8 cellular contexts compared by ENCODE assay signal in genomic region chr6:137917518-137917917, GRCh38.
"Had no signal": no experiment of that assay in that cellular context is flagged by ENCODE, and none has a peak within 500 bp of the region (broad histone marks: within the 10 kb centered on the region; RNA-seq: fewer than 3 reads in every experiment).

No MANE protein-coding gene starts in this region.

- H3K27ac Mint-ChIP-seq: GM23338, H9, IgD-negative memory B cell had no signal

- H3K27me3 Mint-ChIP-seq: IgD-negative memory B cell had no signal

- H3K4me1 Mint-ChIP-seq: GM23338, H9 had no signal

- FAIRE-seq: H1, H54, HTR-8/SVneo had no signal

- ATAC-seq: GM23338 had no signal

- H3K4me2 ChIP-seq: GM23338 had no signal

- H3K4me3 ChIP-seq: GM23338 had no signal

- DNase-seq: H9, HCEC 1CT, KG1 had no signal

- H3K4me3 Mint-ChIP-seq: GM23338, H9, IgD-negative memory B cell had no signal

- H2AFZ ChIP-seq: GM23338 had no signal
